18 cellular contexts compared by ENCODE assay signal in the genomic region with DNA sequence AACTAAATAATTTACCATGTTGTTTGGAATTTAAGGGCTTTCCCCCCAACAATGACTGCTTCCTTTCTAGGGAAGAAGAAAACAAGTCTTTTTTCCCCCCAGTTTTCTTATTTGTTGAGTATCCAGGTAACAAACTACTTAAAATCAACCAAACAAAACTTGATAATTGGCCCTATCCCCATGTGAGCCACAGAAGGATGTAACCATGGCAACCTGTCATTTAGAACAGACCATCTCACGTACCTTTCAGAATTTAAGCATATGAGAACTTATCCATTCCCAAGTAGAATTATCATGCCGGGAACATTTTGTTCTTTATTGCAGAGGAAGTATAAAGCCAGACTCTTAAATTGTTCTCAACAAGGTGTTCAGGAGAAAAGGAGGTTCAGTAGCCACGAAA.
A peak's percentile ranks its signal among the peaks of the same experiment; 100 is the strongest.
DNase-seq lines count a peak whose midpoint lies in the region; ATAC-seq and TF ChIP-seq lines count a peak whose summit lies in the region.
"Had no signal": no experiment of that assay in that cellular context is flagged by ENCODE, and none has a peak within 500 bp of the region (broad histone marks: within the 10 kb centered on the region; RNA-seq: fewer than 3 reads in every experiment).

No MANE protein-coding gene starts in this region.

- no peak overlapping the region for H3K4me3 ChIP-seq in neural progenitor cell
- H3K4me3 ChIP-seq: SJSA1 had no signal

- no peak overlapping the region for H2AFZ ChIP-seq in neural progenitor cell (replicated peaks)

- peaks cover 37% of the 10 kb centered on the region for H3K4me1 Mint-ChIP-seq in WTC11
- H3K4me1 Mint-ChIP-seq in neural progenitor cell, result peaks cover 46% of the 10 kb centered on the region
- H3K4me1 Mint-ChIP-seq: CD4-positive, alpha-beta memory T cell had no signal

- H4K20me1 ChIP-seq in neural progenitor cell (ENCODE audit: low read depth), result no peaks in the 10 kb centered on the region

- no peaks in the 10 kb centered on the region for H3K79me2 ChIP-seq in neural progenitor cell (ENCODE audit: low read depth)

- ATAC-seq in WTC11, result no peak
- ATAC-seq in left colon, result no peak

- no peaks in the 10 kb centered on the region for H3K9me3 ChIP-seq in neural progenitor cell (ENCODE audit: low read depth)
- H3K9me3 ChIP-seq: SJSA1 had no signal

- H3K9me3 Mint-ChIP-seq in WTC11 (no peaks in the 10 kb centered on the region), neural progenitor cell (no peaks in the 10 kb centered on the region)

- peaks cover 7% of the 10 kb centered on the region for H3K4me1 ChIP-seq in neural progenitor cell

- H3K4me3 Mint-ChIP-seq in WTC11, result no peak overlapping the region
- H3K4me3 Mint-ChIP-seq in neural progenitor cell, result no peak overlapping the region
- H3K4me3 Mint-ChIP-seq: CD4-positive, alpha-beta memory T cell had no signal

- no peaks in the 10 kb centered on the region for H3F3A ChIP-seq in neural progenitor cell (ENCODE audit: low read depth)

- no peaks in the 10 kb centered on the region for H3K27me3 ChIP-seq in neural progenitor cell
- H3K27me3 ChIP-seq: SJSA1 had no signal

- H3K36me3 Mint-ChIP-seq in WTC11 (no peaks in the 10 kb centered on the region), neural progenitor cell (no peaks in the 10 kb centered on the region)
- H3K36me3 Mint-ChIP-seq: CD4-positive, alpha-beta memory T cell had no signal

- no peaks in the 10 kb centered on the region for H3K36me3 ChIP-seq in neural progenitor cell
- H3K36me3 ChIP-seq: SJSA1 had no signal

- DNase-seq in DMS153 (lab: John Stamatoyannopoulos, UW) (peak; percentile 0), DMS153 treated with DMSO at 0.1 percent for 48 hours (lab: John Stamatoyannopoulos, UW; ENCODE audit: unreplicated experiment) (no peak), NCI-H1436 treated with DMSO at 0.1 percent for 48 hours (lab: John Stamatoyannopoulos, UW) (peak; percentile 49), WTC11 (ENCODE audit: low spot score) (no peak), neural progenitor cell (ENCODE audit: low spot score) (peak; percentile 42), kidney glomerular epithelial cell (lab: John Stamatoyannopoulos, UW) (no peak), NCI-H187 (lab: John Stamatoyannopoulos, UW) (no peak), left colon (no peak)
- DNase-seq: 8988T; CD4-positive, alpha-beta memory T cell; EL; H7; NCI-H1048; NCI-H2029 treated with DMSO at 0.1 percent for 48 hours; NCI-H510A; SW 1271 had no signal

- TF ChIP-seq CTCF in WTC11 (IDR thresholded peaks at IDR 0.05) (no peak), neural progenitor cell (IDR thresholded peaks at IDR 0.05) (no peak)

- intact Hi-C loops in left colon (cut with DNase I, micrococcal nuclease), result no loop called here

- no peaks in the 10 kb centered on the region for H3K27me3 Mint-ChIP-seq in WTC11 (ENCODE audit: low read depth)
- H3K27me3 Mint-ChIP-seq in neural progenitor cell (ENCODE audit: insufficient read depth, low read depth), result no peaks in the 10 kb centered on the region
- H3K27me3 Mint-ChIP-seq: CD4-positive, alpha-beta memory T cell had no signal

- H3K4me2 ChIP-seq in neural progenitor cell, result no peak overlapping the region

- H3K27ac ChIP-seq in neural progenitor cell, result no peak overlapping the region
- H3K27ac ChIP-seq: RWPE1, SJSA1 had no signal

- H3K27ac Mint-ChIP-seq in WTC11 (peak overlapping the region; percentile 43; the same call in 1 of the 2 replicates), neural progenitor cell (peak overlapping the region; percentile 68)
- H3K27ac Mint-ChIP-seq: CD4-positive, alpha-beta memory T cell had no signal

- no peak overlapping the region for H3K9ac ChIP-seq in neural progenitor cell

- CTCF ChIA-PET in WTC11 (lab: Charles Lee), result no interaction called here

- POLR2A ChIA-PET in WTC11 (lab: Charles Lee), result no interaction called here

TF ChIP-seq in WTC11, 78 proteins besides CTCF, POLR2A, EP300 and RAD21 (continues in another document):
- TF ChIP-seq ZNF263 (CRISPR knock-in tag; IDR thresholded peaks at IDR 0.05; ENCODE audit: low read depth), result no peak
- TF ChIP-seq JAZF1 (CRISPR knock-in tag; IDR thresholded peaks at IDR 0.05), result no peak
- TF ChIP-seq, protein P1, sequence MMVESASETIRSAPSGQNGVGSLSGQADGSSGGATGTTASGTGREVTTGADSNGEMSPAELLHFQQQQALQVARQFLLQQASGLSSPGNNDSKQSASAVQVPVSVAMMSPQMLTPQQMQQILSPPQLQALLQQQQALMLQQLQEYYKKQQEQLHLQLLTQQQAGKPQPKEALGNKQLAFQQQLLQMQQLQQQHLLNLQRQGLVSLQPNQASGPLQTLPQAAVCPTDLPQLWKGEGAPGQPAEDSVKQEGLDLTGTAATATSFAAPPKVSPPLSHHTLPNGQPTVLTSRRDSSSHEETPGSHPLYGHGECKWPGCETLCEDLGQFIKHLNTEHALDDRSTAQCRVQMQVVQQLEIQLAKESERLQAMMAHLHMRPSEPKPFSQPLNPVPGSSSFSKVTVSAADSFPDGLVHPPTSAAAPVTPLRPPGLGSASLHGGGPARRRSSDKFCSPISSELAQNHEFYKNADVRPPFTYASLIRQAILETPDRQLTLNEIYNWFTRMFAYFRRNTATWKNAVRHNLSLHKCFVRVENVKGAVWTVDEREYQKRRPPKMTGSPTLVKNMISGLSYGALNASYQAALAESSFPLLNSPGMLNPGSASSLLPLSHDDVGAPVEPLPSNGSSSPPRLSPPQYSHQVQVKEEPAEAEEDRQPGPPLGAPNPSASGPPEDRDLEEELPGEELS (CRISPR knock-in tag; IDR thresholded peaks at IDR 0.05), result no peak
- TF ChIP-seq HMGXB4 (CRISPR knock-in tag; IDR thresholded peaks at IDR 0.05), result no peak
- no peak for TF ChIP-seq ATF1 (CRISPR knock-in tag; IDR thresholded peaks at IDR 0.05)
- TF ChIP-seq, protein P2, sequence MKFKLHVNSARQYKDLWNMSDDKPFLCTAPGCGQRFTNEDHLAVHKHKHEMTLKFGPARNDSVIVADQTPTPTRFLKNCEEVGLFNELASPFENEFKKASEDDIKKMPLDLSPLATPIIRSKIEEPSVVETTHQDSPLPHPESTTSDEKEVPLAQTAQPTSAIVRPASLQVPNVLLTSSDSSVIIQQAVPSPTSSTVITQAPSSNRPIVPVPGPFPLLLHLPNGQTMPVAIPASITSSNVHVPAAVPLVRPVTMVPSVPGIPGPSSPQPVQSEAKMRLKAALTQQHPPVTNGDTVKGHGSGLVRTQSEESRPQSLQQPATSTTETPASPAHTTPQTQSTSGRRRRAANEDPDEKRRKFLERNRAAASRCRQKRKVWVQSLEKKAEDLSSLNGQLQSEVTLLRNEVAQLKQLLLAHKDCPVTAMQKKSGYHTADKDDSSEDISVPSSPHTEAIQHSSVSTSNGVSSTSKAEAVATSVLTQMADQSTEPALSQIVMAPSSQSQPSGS (CRISPR knock-in tag; IDR thresholded peaks at IDR 0.05; ENCODE audit: borderline replicate concordance, low read depth), result no peak
- TF ChIP-seq ZNF532 (CRISPR knock-in tag; IDR thresholded peaks at IDR 0.05; ENCODE audit: borderline replicate concordance), result no peak
- no peak for TF ChIP-seq MYBL2 (CRISPR knock-in tag; IDR thresholded peaks at IDR 0.05)
- TF ChIP-seq SP1 (CRISPR knock-in tag; conservative IDR thresholded peaks at IDR 0.05), result no peak
- no peak for TF ChIP-seq TP53 (CRISPR knock-in tag; IDR thresholded peaks at IDR 0.05)
- TF ChIP-seq, protein P3, sequence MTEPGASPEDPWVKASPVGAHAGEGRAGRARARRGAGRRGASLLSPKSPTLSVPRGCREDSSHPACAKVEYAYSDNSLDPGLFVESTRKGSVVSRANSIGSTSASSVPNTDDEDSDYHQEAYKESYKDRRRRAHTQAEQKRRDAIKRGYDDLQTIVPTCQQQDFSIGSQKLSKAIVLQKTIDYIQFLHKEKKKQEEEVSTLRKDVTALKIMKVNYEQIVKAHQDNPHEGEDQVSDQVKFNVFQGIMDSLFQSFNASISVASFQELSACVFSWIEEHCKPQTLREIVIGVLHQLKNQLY (CRISPR knock-in tag; IDR thresholded peaks at IDR 0.05), result no peak

Comparison
In these comparisons a context has a peak if more than half of its experiments do, and no peak if none do; other contexts are left out.
1. DNase-seq: peak in DMS153 (single experiment), NCI-H1436 treated with DMSO at 0.1 percent for 48 hours (single experiment) and neural progenitor cell (single experiment); none in DMS153 treated with DMSO at 0.1 percent for 48 hours (single experiment), WTC11 (single experiment), kidney glomerular epithelial cell (single experiment), NCI-H187 (0 of 2) and left colon (0 of 2).